In the genomic region with DNA sequence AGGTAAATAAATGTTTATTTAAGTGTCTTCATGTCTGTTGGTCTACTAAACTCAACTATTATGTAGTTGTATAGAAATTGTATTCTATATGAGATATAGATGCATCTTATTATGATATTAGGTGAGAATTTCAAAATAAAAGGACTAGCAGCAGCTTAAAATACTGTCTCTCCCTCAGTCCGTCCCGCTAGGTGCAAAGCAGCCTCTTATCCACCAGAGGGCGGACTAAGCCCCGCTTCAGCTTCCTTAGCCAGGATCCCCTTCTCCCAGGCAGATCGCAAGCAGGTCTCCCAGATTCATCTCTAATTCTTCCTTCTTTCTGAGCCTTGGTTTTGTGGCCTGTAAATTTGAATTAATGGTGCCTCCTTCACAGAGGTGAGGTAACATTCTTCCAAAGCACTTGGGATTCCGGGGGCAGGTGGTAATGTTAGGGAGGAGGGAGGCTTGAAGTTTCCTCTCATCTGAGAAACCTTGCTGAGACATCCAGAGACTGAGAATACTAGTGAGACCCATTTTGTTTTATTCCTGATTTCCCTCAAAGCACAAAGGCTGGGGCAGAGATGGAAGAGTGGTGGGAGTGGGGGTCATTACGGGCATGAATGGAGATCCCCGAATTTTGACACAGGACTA, we compare ENCODE assay signal across 1 cellular context.
TF ChIP-seq lines count a peak whose summit lies in the region.

No MANE protein-coding gene starts in this region.

TF ChIP-seq in endothelial cell of umbilical vein, 7 proteins besides CTCF, POLR2A, EP300 and RAD21:
- TF ChIP-seq POLR2AphosphoS5 (IDR thresholded peaks at IDR 0.05; ENCODE audit: insufficient read depth, low read depth, low read length) (no peak), JUN (IDR thresholded peaks at IDR 0.05; ENCODE audit: borderline replicate concordance, insufficient read depth, insufficient read length, low read depth) (no peak), FOS (IDR thresholded peaks at IDR 0.05; ENCODE audit: borderline replicate concordance, insufficient read depth, low read length) (no peak), EZH2 (IDR thresholded peaks at IDR 0.05; ENCODE audit: borderline replicate concordance, low read depth, low read length, severe bottlenecking) (no peak)
- TF ChIP-seq, protein P1, sequence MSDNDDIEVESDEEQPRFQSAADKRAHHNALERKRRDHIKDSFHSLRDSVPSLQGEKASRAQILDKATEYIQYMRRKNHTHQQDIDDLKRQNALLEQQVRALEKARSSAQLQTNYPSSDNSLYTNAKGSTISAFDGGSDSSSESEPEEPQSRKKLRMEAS (IDR thresholded peaks at IDR 0.05; ENCODE audit: insufficient read depth, insufficient read length) = no peak
